Comparison of ENCODE assay signal across 2 cellular contexts in genomic region chr4:73127839-73128448, GRCh38.
TF ChIP-seq lines count a peak whose summit lies in the region.

No MANE protein-coding gene starts in this region.

TF ChIP-seq in GM12878, 131 proteins besides CTCF, POLR2A, EP300 and RAD21 (continued from another document):
- TF ChIP-seq SMC3 (IDR thresholded peaks at IDR 0.05; ENCODE audit: borderline replicate concordance, low read length): peak; percentile 24; the same call in 1 of the 2 replicates
- no peak for TF ChIP-seq POLR2AphosphoS2 (IDR thresholded peaks at IDR 0.05; ENCODE audit: low read depth, low read length)
- TF ChIP-seq ATF2 (IDR thresholded peaks at IDR 0.05; ENCODE audit: low read length): no peak
- no peak for TF ChIP-seq SMAD1 (IDR thresholded peaks at IDR 0.05; ENCODE audit: low read depth, partially characterized antibody)
- no peak for TF ChIP-seq PML (IDR thresholded peaks at IDR 0.05; ENCODE audit: low read length)
- no peak for TF ChIP-seq NFYA (IDR thresholded peaks at IDR 0.05; ENCODE audit: borderline replicate concordance, low read depth, low read length)

TF ChIP-seq in liver, 16 proteins besides CTCF, POLR2A, EP300 and RAD21 (continued from another document):
- TF ChIP-seq RXRA (IDR thresholded peaks at IDR 0.05) (no peak), SP1 (IDR thresholded peaks at IDR 0.05) (no peak), FOXA1 (IDR thresholded peaks at IDR 0.05) (no peak)
- TF ChIP-seq, protein P1, sequence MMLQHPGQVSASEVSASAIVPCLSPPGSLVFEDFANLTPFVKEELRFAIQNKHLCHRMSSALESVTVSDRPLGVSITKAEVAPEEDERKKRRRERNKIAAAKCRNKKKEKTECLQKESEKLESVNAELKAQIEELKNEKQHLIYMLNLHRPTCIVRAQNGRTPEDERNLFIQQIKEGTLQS (IDR thresholded peaks at IDR 0.05): no peak
